In genomic region chr2:216877085-216877484, GRCh38 we compare ENCODE assay signal across 1 cellular context.
TF ChIP-seq lines count a peak whose summit lies in the region.

No MANE protein-coding gene starts in this region.

TF ChIP-seq in GM23338, 12 proteins besides CTCF, POLR2A, EP300 and RAD21 (continued from another document):
- TF ChIP-seq ZNF462 (CRISPR knock-in tag; IDR thresholded peaks at IDR 0.05) (no peak), ETS1 (IDR thresholded peaks at IDR 0.05) (no peak), CREB1 (CRISPR knock-in tag; IDR thresholded peaks at IDR 0.05; ENCODE audit: low read depth) (no peak), EZH2 (IDR thresholded peaks at IDR 0.05; ENCODE audit: low read depth, unreplicated experiment) (no peak), REST (IDR thresholded peaks at IDR 0.05; ENCODE audit: unreplicated experiment) (no peak), ZNF114 (CRISPR knock-in tag; IDR thresholded peaks at IDR 0.05) (no peak), POLR2AphosphoS5 (IDR thresholded peaks at IDR 0.05; ENCODE audit: low read depth) (no peak)
